In the genomic region with DNA sequence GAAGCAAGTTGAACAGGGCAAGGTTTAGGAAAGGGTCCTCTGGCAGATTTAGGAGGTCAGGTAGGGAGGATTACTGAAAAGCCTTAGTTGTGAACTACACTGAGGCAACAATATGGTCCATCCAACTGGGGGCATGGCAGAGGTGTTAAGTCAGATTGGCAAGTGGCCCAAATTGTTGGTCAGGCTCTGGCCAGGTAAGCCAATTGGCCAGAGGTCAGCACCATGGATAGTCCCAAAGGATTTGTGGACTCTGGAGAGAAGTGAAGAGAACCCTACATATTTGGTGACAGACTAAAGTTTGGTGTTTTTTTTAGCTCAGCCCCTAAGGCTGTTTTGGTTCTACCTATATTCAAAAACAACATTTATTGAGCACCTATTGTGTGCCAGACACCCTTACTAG, we compare ENCODE assay signal across 22 cellular contexts. TPM values are rescaled to one million over a fixed set of nuclear protein-coding genes. Genes with fewer than 3 reads are reported as not detected.
A peak's percentile ranks its signal among the peaks of the same experiment; 100 is the strongest.
DNase-seq lines count a peak whose midpoint lies in the region; ATAC-seq and TF ChIP-seq lines count a peak whose summit lies in the region.
"Had no signal": no experiment of that assay in that cellular context is flagged by ENCODE, and none has a peak within 500 bp of the region (broad histone marks: within the 10 kb centered on the region; RNA-seq: fewer than 3 reads in every experiment).

No MANE protein-coding gene starts in this region.

- H3K4me3 Mint-ChIP-seq in glutamatergic neuron (ENCODE audit: unreplicated experiment): no peak overlapping the region
- H3K4me3 Mint-ChIP-seq: activated naive CD8-positive, alpha-beta T cell treated with anti-CD3 and anti-CD28 coated beads, Interleukin-2, amount 50 U/mL, for 24 hours; CD4-positive, CD25-positive, alpha-beta regulatory T cell; T-helper 2 cell treated with Interferon-gamma antibody and Interleukin-4, amounts not matched to agents 5 μg/mL and 100 μg/mL, for 36 hours had no signal

- no peaks in the 10 kb centered on the region for H3K27me3 ChIP-seq in SJCRH30
- H3K27me3 ChIP-seq: body of pancreas, upper lobe of left lung had no signal

- TF ChIP-seq CTCF in HEK293 (tag by site-specific recombination; IDR thresholded peaks at IDR 0.05) (no peak), glutamatergic neuron (IDR thresholded peaks at IDR 0.05; ENCODE audit: partially characterized antibody, unreplicated experiment) (no peak)

- no peak overlapping the region for H3K27ac ChIP-seq in HEK293 (ENCODE audit: extremely low read depth, low read depth, low read length)
- no peak overlapping the region for H3K27ac ChIP-seq in SJCRH30
- H3K27ac ChIP-seq: body of pancreas, upper lobe of left lung had no signal

- peaks cover 2% of the 10 kb centered on the region for H3K9me3 Mint-ChIP-seq in glutamatergic neuron (ENCODE audit: unreplicated experiment)
- H3K9me3 Mint-ChIP-seq: activated naive CD8-positive, alpha-beta T cell treated with anti-CD3 and anti-CD28 coated beads, Interleukin-2, amount 50 U/mL, for 24 hours; T-helper 2 cell treated with Interferon-gamma antibody and Interleukin-4, amounts not matched to agents 5 μg/mL and 100 μg/mL, for 36 hours had no signal

- DNase-seq in SJCRH30 (peak; percentile 16 to 26), iPS-NIHi11 (ENCODE audit: low spot score) (peak; percentile 57), renal cortical epithelial cell (ENCODE audit: low read depth) (peak; percentile 27), sciatic nerve (ENCODE audit: low spot score) (no peak), glutamatergic neuron (no peak)
- DNase-seq in activated T-cell treated with anti-CD3 and anti-CD28 coated beads, Interleukin-2, amount 50 U/mL, for 48 hours: no peak
- DNase-seq: activated CD4-positive, alpha-beta T cell treated with anti-CD3 and anti-CD28 coated beads for 4 hours; activated CD8-positive, alpha-beta memory T cell treated with anti-CD3 and anti-CD28 coated beads for 24 hours; activated naive CD8-positive, alpha-beta T cell treated with anti-CD3 and anti-CD28 coated beads, Interleukin-2, amount 50 U/mL, for 24 hours; activated T-cell treated with anti-CD3 and anti-CD28 coated beads, Interleukin-2, amount 50 U/mL, for 1 hour; body of pancreas; CD4-positive, CD25-positive, alpha-beta regulatory T cell; cerebellar nuclear complex; DMS 273 treated with DMSO at 0.1 percent for 48 hours; H7; NCI-H1436; NCI-H2107; right cardiac atrium; stimulated activated CD4-positive, alpha-beta T cell treated with anti-CD3 and anti-CD28 coated beads, Interleukin-4, amount 100 ng/mL, for 1 hour; upper lobe of left lung had no signal

- H3K36me3 ChIP-seq in HEK293 (ENCODE audit: control insufficient read depth in 2 of 2, insufficient read depth in 1 of 2, low read length in 2 of 2): no peaks in the 10 kb centered on the region
- H3K36me3 ChIP-seq in SJCRH30: no peaks in the 10 kb centered on the region
- H3K36me3 ChIP-seq: upper lobe of left lung had no signal

- no peaks in the 10 kb centered on the region for H3K4me1 ChIP-seq in HEK293 (ENCODE audit: control insufficient read depth, insufficient read depth, low read length)
- H3K4me1 ChIP-seq in SJCRH30: no peaks in the 10 kb centered on the region
- H3K4me1 ChIP-seq: body of pancreas, upper lobe of left lung had no signal

- no peaks in the 10 kb centered on the region for H3K4me1 Mint-ChIP-seq in glutamatergic neuron (ENCODE audit: low read depth, unreplicated experiment)

- CTCF ChIA-PET in HEK293 (lab: Yijun Ruan, JAX): interaction anchor here (0.6 to 2.3 kb wide), 2 partner anchors 187 to 190 kb away, joined by 4 to 9 read pairs; no protein-coding TSS in a partner anchor

- H3K27ac Mint-ChIP-seq in glutamatergic neuron (ENCODE audit: unreplicated experiment): no peak overlapping the region
- H3K27ac Mint-ChIP-seq: activated naive CD8-positive, alpha-beta T cell treated with anti-CD3 and anti-CD28 coated beads, Interleukin-2, amount 50 U/mL, for 24 hours; T-helper 2 cell treated with Interferon-gamma antibody and Interleukin-4, amounts not matched to agents 5 μg/mL and 100 μg/mL, for 36 hours had no signal

- peaks cover 2% of the 10 kb centered on the region for H3K27me3 Mint-ChIP-seq in glutamatergic neuron (ENCODE audit: unreplicated experiment)

- H3K36me3 Mint-ChIP-seq in glutamatergic neuron (ENCODE audit: unreplicated experiment): no peaks in the 10 kb centered on the region
- H3K36me3 Mint-ChIP-seq: CD4-positive, CD25-positive, alpha-beta regulatory T cell had no signal

- intact Hi-C loops in sciatic nerve (cut with DNase I): no loop called here

- H3K4me3 ChIP-seq in HEK293 (ENCODE audit: low read depth, low read length) (no peak overlapping the region), SJCRH30 (no peak overlapping the region)
- H3K4me3 ChIP-seq: body of pancreas, upper lobe of left lung had no signal

- POLR2A ChIA-PET in HEK293 (lab: Yijun Ruan, JAX): no interaction called here

- ATAC-seq in sciatic nerve: no peak
- ATAC-seq: activated naive CD8-positive, alpha-beta T cell treated with anti-CD3 and anti-CD28 coated beads, Interleukin-2, amount 50 U/mL, for 24 hours; body of pancreas; right cardiac atrium had no signal

- H3K9me3 ChIP-seq in HEK293 (ENCODE audit: control insufficient read depth, insufficient read depth, low read depth, low read length) (no peaks in the 10 kb centered on the region), SJCRH30 (replicated peaks) (no peaks in the 10 kb centered on the region)
- H3K9me3 ChIP-seq: body of pancreas, upper lobe of left lung had no signal

TF ChIP-seq in HEK293, 187 proteins besides CTCF, POLR2A, EP300 and RAD21:
- TF ChIP-seq, protein P1, sequence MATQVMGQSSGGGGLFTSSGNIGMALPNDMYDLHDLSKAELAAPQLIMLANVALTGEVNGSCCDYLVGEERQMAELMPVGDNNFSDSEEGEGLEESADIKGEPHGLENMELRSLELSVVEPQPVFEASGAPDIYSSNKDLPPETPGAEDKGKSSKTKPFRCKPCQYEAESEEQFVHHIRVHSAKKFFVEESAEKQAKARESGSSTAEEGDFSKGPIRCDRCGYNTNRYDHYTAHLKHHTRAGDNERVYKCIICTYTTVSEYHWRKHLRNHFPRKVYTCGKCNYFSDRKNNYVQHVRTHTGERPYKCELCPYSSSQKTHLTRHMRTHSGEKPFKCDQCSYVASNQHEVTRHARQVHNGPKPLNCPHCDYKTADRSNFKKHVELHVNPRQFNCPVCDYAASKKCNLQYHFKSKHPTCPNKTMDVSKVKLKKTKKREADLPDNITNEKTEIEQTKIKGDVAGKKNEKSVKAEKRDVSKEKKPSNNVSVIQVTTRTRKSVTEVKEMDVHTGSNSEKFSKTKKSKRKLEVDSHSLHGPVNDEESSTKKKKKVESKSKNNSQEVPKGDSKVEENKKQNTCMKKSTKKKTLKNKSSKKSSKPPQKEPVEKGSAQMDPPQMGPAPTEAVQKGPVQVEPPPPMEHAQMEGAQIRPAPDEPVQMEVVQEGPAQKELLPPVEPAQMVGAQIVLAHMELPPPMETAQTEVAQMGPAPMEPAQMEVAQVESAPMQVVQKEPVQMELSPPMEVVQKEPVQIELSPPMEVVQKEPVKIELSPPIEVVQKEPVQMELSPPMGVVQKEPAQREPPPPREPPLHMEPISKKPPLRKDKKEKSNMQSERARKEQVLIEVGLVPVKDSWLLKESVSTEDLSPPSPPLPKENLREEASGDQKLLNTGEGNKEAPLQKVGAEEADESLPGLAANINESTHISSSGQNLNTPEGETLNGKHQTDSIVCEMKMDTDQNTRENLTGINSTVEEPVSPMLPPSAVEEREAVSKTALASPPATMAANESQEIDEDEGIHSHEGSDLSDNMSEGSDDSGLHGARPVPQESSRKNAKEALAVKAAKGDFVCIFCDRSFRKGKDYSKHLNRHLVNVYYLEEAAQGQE (tag by site-specific recombination; IDR thresholded peaks at IDR 0.05): peak; percentile 91
- TF ChIP-seq KLF10 (tag by site-specific recombination; IDR thresholded peaks at IDR 0.05): no peak

RNA-seq across cellular contexts. Expression of a gene that starts 39.1 kb away (rescaled TPM):
- total RNA-seq in SJCRH30 (2014; rRNA removed; shearing (Covaris generic)): 6.7 and 6.9 TPM in 2 replicates
- total RNA-seq in renal cortical epithelial cell (10.6 and 34.2 TPM in 2 replicates), sciatic nerve (63.8 TPM), glutamatergic neuron (ENCODE audit: unreplicated experiment) (1.4 TPM)

Comparison
In these comparisons a context has a peak if more than half of its experiments do, and no peak if none do; other contexts are left out.
1. DNase-seq: peak in SJCRH30 (2 of 2), iPS-NIHi11 (single experiment) and renal cortical epithelial cell (single experiment); none in sciatic nerve (single experiment), glutamatergic neuron (single experiment) and activated T-cell treated with anti-CD3 and anti-CD28 coated beads, Interleukin-2, amount 50 U/mL, for 48 hours (0 of 2).